In genomic region chr3:170811928-170812591, GRCh38 we compare ENCODE assay signal across 8 cellular contexts. TPM values are rescaled to one million over a fixed set of nuclear protein-coding genes. Genes with fewer than 3 reads are reported as not detected.
DNase-seq lines count a peak whose midpoint lies in the region; ATAC-seq and TF ChIP-seq lines count a peak whose summit lies in the region.

No MANE protein-coding gene starts in this region.

- ATAC-seq in DND-41 (ENCODE audit: insufficient read depth, low read depth): peak; percentile 91

- H3K36me3 ChIP-seq in DND-41 (ENCODE audit: insufficient read depth, low read length) (no peaks in the 10 kb centered on the region), HAP-1 (replicated peaks) (no peaks in the 10 kb centered on the region), SK-N-SH (replicated peaks in 1 of 2; ENCODE audit: control insufficient read depth in 1 of 2, insufficient read depth in 2 of 2, low read length in 1 of 2) (no peaks in the 10 kb centered on the region), uterus (no peaks in the 10 kb centered on the region)

- peak; percentile 77 for DNase-seq in DND-41
- peak; percentile 85 to 90 for DNase-seq in HAP-1 (ENCODE audit: low spot score in 2 of 2)
- DNase-seq in NCI-H1048 (lab: John Stamatoyannopoulos, UW): peak; percentile 27
- DNase-seq in SK-N-SH: peak; percentile 77
- peak; percentile 81 for DNase-seq in activated naive CD4-positive, alpha-beta T cell treated with anti-CD3 and anti-CD28 coated beads for 36 hours
- DNase-seq in glomerular visceral epithelial cell (ENCODE audit: extremely low spot score): peak; percentile 79
- DNase-seq in posterior vena cava (ENCODE audit: low spot score): peak; percentile 83
- DNase-seq in uterus: peak; percentile 70 to 82

- H3K36me3 Mint-ChIP-seq in activated naive CD4-positive, alpha-beta T cell treated with anti-CD3 and anti-CD28 coated beads for 36 hours (ENCODE audit: low read depth): no peaks in the 10 kb centered on the region

- TF ChIP-seq RAD21 in SK-N-SH (IDR thresholded peaks at IDR 0.05; ENCODE audit: low read length): peak; percentile 96

- CTCF ChIA-PET in SK-N-SH (lab: Yijun Ruan, JAX): interaction anchor here (0.5 to 9.5 kb wide), 93 partner anchors 9 to 1171 kb away, joined by 3 to 316 read pairs (median 4); partner anchors contain the start of genes CLDN11, EIF5A2, RPL22L1 and SKIL
- CTCF ChIA-PET in activated naive CD4-positive, alpha-beta T cell treated with anti-CD3 and anti-CD28 coated beads for 36 hours (lab: Charles Lee): interaction anchor here (0.6 to 5.9 kb wide), 56 partner anchors 9 to 997 kb away, joined by 3 to 141 read pairs (median 4); partner anchors contain the start of genes CLDN11 and LRRC31

- H3K9me3 ChIP-seq in DND-41 (ENCODE audit: insufficient read depth, low read length, severe bottlenecking) (no peaks in the 10 kb centered on the region), HAP-1 (no peaks in the 10 kb centered on the region), SK-N-SH (no peaks in the 10 kb centered on the region), uterus (no peaks in the 10 kb centered on the region)

- intact Hi-C loops in activated naive CD4-positive, alpha-beta T cell treated with anti-CD3 and anti-CD28 coated beads for 36 hours (cut with micrococcal nuclease): loop anchor here (1.0 to 5.0 kb wide), 6 partner anchors 120 to 1049 kb away; partner anchors contain the start of gene GPR160
- intact Hi-C loops in posterior vena cava (cut with DNase I): loop anchor here (5.0 kb wide), 2 partner anchors 395 to 400 kb away; partner anchors contain the start of gene CLDN11 (in 1 of the 2)
- intact Hi-C loops in uterus (cut with DNase I; ENCODE audit: low total_unique reads): loop anchor here (5.0 kb wide), 1 partner anchor 400 kb away; no protein-coding TSS in a partner anchor

- no peak overlapping the region for H3K4me3 ChIP-seq in DND-41 (ENCODE audit: low read depth in 1 of 2, low read length in 2 of 2)
- H3K4me3 ChIP-seq in HAP-1: no peak overlapping the region
- H3K4me3 ChIP-seq in SK-N-SH (ENCODE audit: low read depth in 2 of 2, low read length in 1 of 2): no peak overlapping the region; a peak in 1 of 4 replicates
- H3K4me3 ChIP-seq in uterus: no peak overlapping the region

- H3K27ac ChIP-seq in DND-41 (ENCODE audit: low read length) (no peak overlapping the region), SK-N-SH (ENCODE audit: low read depth in 2 of 2, low read length in 1 of 2) (peak overlapping the region in 1 of 2 experiments; percentile 19; a peak in 2 of 4 replicates), uterus (peak overlapping the region; percentile 62 to 74)

- TF ChIP-seq CTCF in DND-41 (IDR thresholded peaks at IDR 0.05; ENCODE audit: borderline replicate concordance, extremely low read depth, low read length, poor library complexity, severe bottlenecking) (peak; percentile 100), SK-N-SH (IDR thresholded peaks at IDR 0.05) (peak; percentile 96), uterus (IDR thresholded peaks at IDR 0.05) (peak; percentile 77 to 87 (median 84))

- H3K4me1 Mint-ChIP-seq in activated naive CD4-positive, alpha-beta T cell treated with anti-CD3 and anti-CD28 coated beads for 36 hours (ENCODE audit: low read depth): no peaks in the 10 kb centered on the region

- no peaks in the 10 kb centered on the region for H3K27me3 Mint-ChIP-seq in activated naive CD4-positive, alpha-beta T cell treated with anti-CD3 and anti-CD28 coated beads for 36 hours (ENCODE audit: low read depth)

- H3K9ac ChIP-seq in DND-41 (ENCODE audit: low read depth, low read length) (no peak overlapping the region), SK-N-SH (no peak overlapping the region)

- POLR2A ChIA-PET in SK-N-SH (lab: Yijun Ruan, JAX): no interaction called here

- no peak for TF ChIP-seq POLR2A in uterus (IDR thresholded peaks at IDR 0.05)

- peaks cover 12% of the 10 kb centered on the region for H3F3A ChIP-seq in SK-N-SH (replicated peaks; ENCODE audit: insufficient read depth)

- 50% methylated on average over 8 of the region's 8 CpGs for WGBS in SK-N-SH (ENCODE audit: low lambda C conversion rate)

- no peak overlapping the region for H3K4me3 Mint-ChIP-seq in activated naive CD4-positive, alpha-beta T cell treated with anti-CD3 and anti-CD28 coated beads for 36 hours

- H3K27me3 ChIP-seq in DND-41 (ENCODE audit: insufficient read depth, low read length, poor library complexity): peaks cover 6% of the 10 kb centered on the region
- no peaks in the 10 kb centered on the region for H3K27me3 ChIP-seq in HAP-1 (ENCODE audit: low read depth)
- no peaks in the 10 kb centered on the region for H3K27me3 ChIP-seq in SK-N-SH (ENCODE audit: insufficient read depth)
- no peaks in the 10 kb centered on the region for H3K27me3 ChIP-seq in uterus

- in situ Hi-C loops in HAP-1 (cut with MboI; ENCODE audit: low sequenced_read_pairs): loop anchor here (10.0 to 25.0 kb wide), 2 partner anchors 397 to 500 kb away; partner anchors contain the start of gene CLDN11

- H3K9me3 Mint-ChIP-seq in activated naive CD4-positive, alpha-beta T cell treated with anti-CD3 and anti-CD28 coated beads for 36 hours: no peaks in the 10 kb centered on the region

- H3K4me1 ChIP-seq in DND-41 (ENCODE audit: insufficient read depth, low read length) (no peaks in the 10 kb centered on the region), HAP-1 (peaks cover 14% of the 10 kb centered on the region), SK-N-SH (ENCODE audit: control insufficient read depth in 1 of 2, insufficient read depth in 2 of 2, low read depth in 1 of 2, low read length in 1 of 2) (peaks cover 11 to 13% of the 10 kb centered on the region in 2 experiments), uterus (peaks cover 0 to 9% of the 10 kb centered on the region in 2 donors)

- no peak overlapping the region for H3K27ac Mint-ChIP-seq in activated naive CD4-positive, alpha-beta T cell treated with anti-CD3 and anti-CD28 coated beads for 36 hours

- H4K20me1 ChIP-seq in DND-41 (ENCODE audit: insufficient read depth, low read length) (no peaks in the 10 kb centered on the region), SK-N-SH (ENCODE audit: insufficient read depth) (no peaks in the 10 kb centered on the region)

- H3K4me2 ChIP-seq in DND-41 (ENCODE audit: insufficient read depth, low read length) (no peak overlapping the region), SK-N-SH (no peak overlapping the region)

- H3K79me2 ChIP-seq in DND-41 (ENCODE audit: insufficient read depth, low read length) (no peaks in the 10 kb centered on the region), SK-N-SH (ENCODE audit: insufficient read depth) (no peaks in the 10 kb centered on the region)

- H2AFZ ChIP-seq in DND-41 (ENCODE audit: low read depth, low read length) (no peak overlapping the region), SK-N-SH (ENCODE audit: low read depth) (no peak overlapping the region)

- TF ChIP-seq EP300 in SK-N-SH (IDR thresholded peaks at IDR 0.05; ENCODE audit: borderline replicate concordance in 1 of 2, low read depth in 1 of 2, low read length in 1 of 2): no peak

- H3K9me2 ChIP-seq in SK-N-SH: no peaks in the 10 kb centered on the region

TF ChIP-seq in SK-N-SH, 30 proteins besides CTCF, POLR2A, EP300 and RAD21:
- TF ChIP-seq REST (IDR thresholded peaks at IDR 0.05; ENCODE audit: low read depth, low read length) (no peak), SMC3 (IDR thresholded peaks at IDR 0.05; ENCODE audit: low read depth, low read length) (peak; percentile 85)
TF ChIP-seq in SK-N-SH: peak in this region for 1.

RNA-seq across cellular contexts. Expression of gene RPL22L1, which starts 57.9 kb away (rescaled TPM):
- polyA plus RNA-seq in SK-N-SH (2012; rRNA removed): 80.9 and 138 TPM in 2 replicates
- polyA plus RNA-seq in SK-N-SH (2012; cell fraction: cytosol; rRNA removed): 156 and 256 TPM in 2 replicates
- 21.1 and 39.6 TPM in 2 replicates for polyA plus RNA-seq in SK-N-SH (2012; cell fraction: nucleus; rRNA removed)
- total RNA-seq in activated naive CD4-positive, alpha-beta T cell treated with anti-CD3 and anti-CD28 coated beads for 36 hours: 100 to 1,000 TPM; 480 to 525 TPM
- total RNA-seq in posterior vena cava: 10 to 100 TPM; 61.2 to 62.1 TPM
- 100 to 1,000 TPM in 2 of 4 donors, 10 to 100 TPM in 2; 46.5 to 305 (median 175) TPM for total RNA-seq in uterus

Comparison
In these comparisons a context has a peak if more than half of its experiments do, and no peak if none do; other contexts are left out.
1. DNase-seq: peak in every context shown above with its lines; median percentile 88 in HAP-1; 83 in posterior vena cava; 81 in activated naive CD4-positive, alpha-beta T cell treated with anti-CD3 and anti-CD28 coated beads for 36 hours; 79 in glomerular visceral epithelial cell; 77 in DND-41; 77 in SK-N-SH; 76 in uterus; 27 in NCI-H1048.